1 cellular context compared by ENCODE assay signal in genomic region chr6:38974389-38975133, GRCh38.
TF ChIP-seq lines count a peak whose summit lies in the region.

No MANE protein-coding gene starts in this region.

TF ChIP-seq in HEK293, 187 proteins besides CTCF, POLR2A, EP300 and RAD21 (continued from another document and continues in another):
- no peak for TF ChIP-seq ZNF132 (tag by site-specific recombination; IDR thresholded peaks at IDR 0.05; ENCODE audit: borderline replicate concordance)
- no peak for TF ChIP-seq ZNF621 (tag by site-specific recombination; IDR thresholded peaks at IDR 0.05)
- 0 out of 2 replicates have a peak, but pooled peaks have one; percentile 27 for TF ChIP-seq ZNF76 (tag by site-specific recombination; IDR thresholded peaks at IDR 0.05; ENCODE audit: borderline replicate concordance, low read depth)
- peak; percentile 76; the same call in 1 of the 2 replicates for TF ChIP-seq ZSCAN23 (tag by site-specific recombination; IDR thresholded peaks at IDR 0.05)
- TF ChIP-seq ZNF324 (tag by site-specific recombination; IDR thresholded peaks at IDR 0.05): peak; percentile 89; the same call in 1 of the 2 replicates
- TF ChIP-seq SP7 (tag by site-specific recombination; IDR thresholded peaks at IDR 0.05): peak; percentile 90
- peak; percentile 93 for TF ChIP-seq ZNF629 (tag by site-specific recombination; IDR thresholded peaks at IDR 0.05)
- TF ChIP-seq KLF16 (tag by site-specific recombination; IDR thresholded peaks at IDR 0.05): peak; percentile 88
- TF ChIP-seq ZNF510 (tag by site-specific recombination; IDR thresholded peaks at IDR 0.05; ENCODE audit: insufficient replicate concordance): no peak
- no peak for TF ChIP-seq ZNF174 (tag by site-specific recombination; IDR thresholded peaks at IDR 0.05)
- TF ChIP-seq MEIS1 (CRISPR knock-in tag; IDR thresholded peaks at IDR 0.05; ENCODE audit: borderline replicate concordance): 0 out of 2 replicates have a peak, but pooled peaks have one; percentile 61
- no peak for TF ChIP-seq ZNF658 (tag by site-specific recombination; IDR thresholded peaks at IDR 0.05)
- peak; percentile 71; the same call in 1 of the 2 replicates for TF ChIP-seq TCF7L2 (IDR thresholded peaks at IDR 0.05; ENCODE audit: borderline replicate concordance, low read depth, low read length)
- no peak; the same call in 1 of the 2 replicates for TF ChIP-seq ZFP3 (tag by site-specific recombination; IDR thresholded peaks at IDR 0.05; ENCODE audit: low read depth)
- TF ChIP-seq ZNF274 (IDR thresholded peaks at IDR 0.05; ENCODE audit: low read length): no peak
- no peak for TF ChIP-seq ZNF274 (tag by site-specific recombination; IDR thresholded peaks at IDR 0.05; ENCODE audit: borderline replicate concordance)
- peak; percentile 88 for TF ChIP-seq BCL11A (tag by site-specific recombination; IDR thresholded peaks at IDR 0.05; ENCODE audit: low read depth)
- TF ChIP-seq ZNF292 (tag by site-specific recombination; IDR thresholded peaks at IDR 0.05; ENCODE audit: borderline replicate concordance, low read depth): no peak
- TF ChIP-seq RBAK (tag by site-specific recombination; IDR thresholded peaks at IDR 0.05): no peak
- TF ChIP-seq ZNF549 (tag by site-specific recombination; IDR thresholded peaks at IDR 0.05): no peak
- TF ChIP-seq ZNF843 (tag by site-specific recombination; IDR thresholded peaks at IDR 0.05): peak; percentile 100
- peak; percentile 70 for TF ChIP-seq ZNF394 (tag by site-specific recombination; IDR thresholded peaks at IDR 0.05; ENCODE audit: borderline replicate concordance)
- no peak for TF ChIP-seq ZNF514 (tag by site-specific recombination; IDR thresholded peaks at IDR 0.05)
- TF ChIP-seq ZSCAN18 (tag by site-specific recombination; IDR thresholded peaks at IDR 0.05): no peak
- peak; percentile 97 for TF ChIP-seq OVOL3 (tag by site-specific recombination; IDR thresholded peaks at IDR 0.05)
- no peak for TF ChIP-seq ZNF175 (tag by site-specific recombination; IDR thresholded peaks at IDR 0.05)
- TF ChIP-seq ZNF518A (tag by site-specific recombination; conservative IDR thresholded peaks at IDR 0.05; ENCODE audit: low read depth): peak; percentile 54; the same call in 1 of the 2 replicates
- no peak for TF ChIP-seq ELK4 (IDR thresholded peaks at IDR 0.05; ENCODE audit: borderline replicate concordance, low read depth, low read length)
- TF ChIP-seq ZBTB7A (tag by site-specific recombination; IDR thresholded peaks at IDR 0.05; ENCODE audit: low read depth): no peak; the same call in 1 of the 2 replicates
- peak; percentile 56; the same call in 1 of the 2 replicates for TF ChIP-seq ZFP69B (tag by site-specific recombination; IDR thresholded peaks at IDR 0.05)
- no peak for TF ChIP-seq ZBTB11 (tag by site-specific recombination; conservative IDR thresholded peaks at IDR 0.05; ENCODE audit: low read depth)
- TF ChIP-seq GLIS2 (tag by site-specific recombination; IDR thresholded peaks at IDR 0.05): no peak; the same call in 1 of the 2 replicates
- TF ChIP-seq ZEB2 (tag by site-specific recombination; IDR thresholded peaks at IDR 0.05): peak; percentile 90
- 0 out of 2 replicates have a peak, but pooled peaks have one; percentile 52 for TF ChIP-seq ZBTB1 (tag by site-specific recombination; IDR thresholded peaks at IDR 0.05)
- peak; percentile 91 for TF ChIP-seq HIC1 (tag by site-specific recombination; IDR thresholded peaks at IDR 0.05)
- no peak for TF ChIP-seq ZNF148 (tag by site-specific recombination; IDR thresholded peaks at IDR 0.05; ENCODE audit: borderline replicate concordance)
- no peak for TF ChIP-seq ZFP41 (tag by site-specific recombination; IDR thresholded peaks at IDR 0.05; ENCODE audit: borderline replicate concordance)
- TF ChIP-seq ZNF302 (tag by site-specific recombination; IDR thresholded peaks at IDR 0.05; ENCODE audit: low read depth): no peak
- TF ChIP-seq ZNF623 (tag by site-specific recombination; IDR thresholded peaks at IDR 0.05): no peak
- TF ChIP-seq ZNF391 (tag by site-specific recombination; IDR thresholded peaks at IDR 0.05; ENCODE audit: borderline replicate concordance, low read depth): peak; percentile 93
- no peak for TF ChIP-seq ZNF544 (tag by site-specific recombination; IDR thresholded peaks at IDR 0.05)
- TF ChIP-seq ZNF639 (tag by site-specific recombination; IDR thresholded peaks at IDR 0.05): peak; percentile 95
- TF ChIP-seq ZNF48 (tag by site-specific recombination; IDR thresholded peaks at IDR 0.05): no peak
- no peak; the same call in 1 of the 2 replicates for TF ChIP-seq PRDM1 (tag by site-specific recombination; IDR thresholded peaks at IDR 0.05)
- TF ChIP-seq ZNF423 (tag by site-specific recombination; IDR thresholded peaks at IDR 0.05): no peak
- TF ChIP-seq ZNF776 (tag by site-specific recombination; IDR thresholded peaks at IDR 0.05; ENCODE audit: borderline replicate concordance): no peak
- TF ChIP-seq GLIS1 (tag by site-specific recombination; IDR thresholded peaks at IDR 0.05): peak; percentile 85
- 0 out of 2 replicates have a peak, but pooled peaks have one; percentile 68 for TF ChIP-seq ZFP37 (tag by site-specific recombination; IDR thresholded peaks at IDR 0.05)
- no peak for TF ChIP-seq ZNF223 (tag by site-specific recombination; IDR thresholded peaks at IDR 0.05)
